Comparison of ENCODE assay signal across 11 cellular contexts in genomic region chr12:121632069-121632970, GRCh38. TPM values are rescaled to one million over a fixed set of nuclear protein-coding genes. Genes with fewer than 3 reads are reported as not detected.
DNase-seq lines count a peak whose midpoint lies in the region; ATAC-seq and TF ChIP-seq lines count a peak whose summit lies in the region.
"Had no signal": no experiment of that assay in that cellular context is flagged by ENCODE, and none has a peak within 500 bp of the region (broad histone marks: within the 10 kb centered on the region; RNA-seq: fewer than 3 reads in every experiment).

No MANE protein-coding gene starts in this region.

- TF ChIP-seq POLR2A in stomach (IDR thresholded peaks at IDR 0.05), result no peak

- no peak for TF ChIP-seq EP300 in stomach (IDR thresholded peaks at IDR 0.05)

- no peaks in the 10 kb centered on the region for H3K9me3 Mint-ChIP-seq in activated CD4-positive, alpha-beta T cell treated with anti-CD3 and anti-CD28 coated beads, Interleukin-2, amount 10 ng/mL, durations not matched to agents 24 days and 14 days
- H3K9me3 Mint-ChIP-seq in activated T-helper 17 cell treated with anti-CD3 and anti-CD28 coated beads, Interleukin-2, amount 50 U/mL, for 72 hours, result no peaks in the 10 kb centered on the region

- H3K36me3 ChIP-seq in lower lobe of right lung (no peaks in the 10 kb centered on the region), stomach (no peaks in the 10 kb centered on the region)

- peak overlapping the region; percentile 73 for H3K27ac ChIP-seq in lower lobe of right lung
- H3K27ac ChIP-seq in stomach, result peak overlapping the region; percentile 50 to 82 (median 72)
- H3K27ac ChIP-seq: epithelial cell of prostate had no signal

- no peak for ATAC-seq in activated T-helper 17 cell treated with anti-CD3 and anti-CD28 coated beads, Interleukin-2, amount 50 U/mL, for 72 hours (replicated peaks)
- ATAC-seq in lower lobe of right lung, result no peak
- ATAC-seq in GM18873 (IDR thresholded peaks at IDR 0.05; ENCODE audit: low FRiP score, unreplicated experiment), result no peak
- ATAC-seq in HG02678 (IDR thresholded peaks at IDR 0.05; ENCODE audit: unreplicated experiment), result no peak

- intact Hi-C loops in activated CD4-positive, alpha-beta T cell treated with anti-CD3 and anti-CD28 coated beads, Interleukin-2, amount 10 ng/mL, durations not matched to agents 24 days and 14 days (cut with micrococcal nuclease), result no loop called here
- intact Hi-C loops in lower lobe of right lung (cut with DNase I), result no loop called here
- intact Hi-C loops in stomach (cut with DNase I; ENCODE audit: low total_unique reads), result no loop called here

- DNase-seq in activated CD4-positive, alpha-beta T cell treated with anti-CD3 and anti-CD28 coated beads, Interleukin-2, amount 10 ng/mL, durations not matched to agents 24 days and 14 days, result no peak
- no peak for DNase-seq in activated CD4-positive, alpha-beta T cell treated with anti-CD3 and anti-CD28 coated beads, Interleukin-2, amount 50 U/mL, for 1 hour
- DNase-seq in lower lobe of right lung (no peak), stomach (no peak), anterior cingulate cortex (lab: John Stamatoyannopoulos, UW) (no peak)
- DNase-seq: activated effector memory CD4-positive, alpha-beta T cell treated with anti-CD3 and anti-CD28 coated beads, Interleukin-2, amount 50 U/mL, for 16 hours had no signal

- H3K27me3 Mint-ChIP-seq in activated CD4-positive, alpha-beta T cell treated with anti-CD3 and anti-CD28 coated beads, Interleukin-2, amount 10 ng/mL, durations not matched to agents 24 days and 14 days, result no peaks in the 10 kb centered on the region
- no peaks in the 10 kb centered on the region for H3K27me3 Mint-ChIP-seq in activated T-helper 17 cell treated with anti-CD3 and anti-CD28 coated beads, Interleukin-2, amount 50 U/mL, for 72 hours

- H3K27ac Mint-ChIP-seq in activated CD4-positive, alpha-beta T cell treated with anti-CD3 and anti-CD28 coated beads, Interleukin-2, amount 10 ng/mL, durations not matched to agents 24 days and 14 days, result peak overlapping the region; percentile 84
- H3K27ac Mint-ChIP-seq in activated T-helper 17 cell treated with anti-CD3 and anti-CD28 coated beads, Interleukin-2, amount 50 U/mL, for 72 hours, result peak overlapping the region; percentile 88

- no peaks in the 10 kb centered on the region for H3K27me3 ChIP-seq in lower lobe of right lung (ENCODE audit: low read depth)
- H3K27me3 ChIP-seq in stomach, result no peaks in the 10 kb centered on the region

- 42 to 53% (median 47%) methylated on average over 11 of the region's 11 CpGs for WGBS in stomach, 5 donors

- H3K4me3 ChIP-seq in lower lobe of right lung (no peak overlapping the region), stomach (no peak overlapping the region)

- TF ChIP-seq CTCF in lower lobe of right lung (IDR thresholded peaks at IDR 0.05) (no peak), stomach (IDR thresholded peaks at IDR 0.05) (no peak)

- peak overlapping the region; percentile 62 for H3K4me3 Mint-ChIP-seq in activated CD4-positive, alpha-beta T cell treated with anti-CD3 and anti-CD28 coated beads, Interleukin-2, amount 10 ng/mL, durations not matched to agents 24 days and 14 days
- H3K4me3 Mint-ChIP-seq in activated T-helper 17 cell treated with anti-CD3 and anti-CD28 coated beads, Interleukin-2, amount 50 U/mL, for 72 hours, result peak overlapping the region; percentile 95

- H3K36me3 Mint-ChIP-seq in activated CD4-positive, alpha-beta T cell treated with anti-CD3 and anti-CD28 coated beads, Interleukin-2, amount 10 ng/mL, durations not matched to agents 24 days and 14 days (ENCODE audit: low read depth), result peaks cover 53% of the 10 kb centered on the region
- peaks cover 68% of the 10 kb centered on the region for H3K36me3 Mint-ChIP-seq in activated T-helper 17 cell treated with anti-CD3 and anti-CD28 coated beads, Interleukin-2, amount 50 U/mL, for 72 hours (ENCODE audit: low read depth)

- H3K9me3 ChIP-seq in lower lobe of right lung (no peaks in the 10 kb centered on the region), stomach (no peaks in the 10 kb centered on the region)
- H3K9me3 ChIP-seq: SK-N-SH had no signal

- peaks cover 69% of the 10 kb centered on the region for H3K4me1 ChIP-seq in lower lobe of right lung
- H3K4me1 ChIP-seq in stomach, result peaks cover 52 to 77% (median 58%) of the 10 kb centered on the region in 4 donors

- H3K4me1 Mint-ChIP-seq in activated CD4-positive, alpha-beta T cell treated with anti-CD3 and anti-CD28 coated beads, Interleukin-2, amount 10 ng/mL, durations not matched to agents 24 days and 14 days, result peaks cover 60% of the 10 kb centered on the region
- H3K4me1 Mint-ChIP-seq in activated T-helper 17 cell treated with anti-CD3 and anti-CD28 coated beads, Interleukin-2, amount 50 U/mL, for 72 hours, result peaks cover 38% of the 10 kb centered on the region

RNA-seq across cellular contexts. Expression of gene ORAI1, which starts 6.0 kb away (rescaled TPM):
- total RNA-seq in activated CD4-positive, alpha-beta T cell treated with anti-CD3 and anti-CD28 coated beads, Interleukin-2, amount 10 ng/mL, durations not matched to agents 24 days and 14 days, result 58.3 and 61.8 TPM in 2 replicates
- total RNA-seq in activated T-helper 17 cell treated with anti-CD3 and anti-CD28 coated beads, Interleukin-2, amount 50 U/mL, for 72 hours, result 10 to 100 TPM; 24.0 to 31.3 TPM
- total RNA-seq in lower lobe of right lung, result 39.0 TPM
- total RNA-seq in stomach, result 10 to 100 TPM in 2 of 5 donors, 1 to 10 TPM in 2, under 1 TPM in 1; 0.45 to 37.9 (median 7.9) TPM
- polyA plus RNA-seq in stomach, result 10 to 100 TPM in 1 of 3 donors, 1 to 10 TPM in 2; 5.5 to 13.7 (median 9.3) TPM

RNA-seq across cellular contexts. Expression of gene MORN3, which starts 37.1 kb away (rescaled TPM):
- 0.26 and 1.0 TPM in 2 replicates for total RNA-seq in activated CD4-positive, alpha-beta T cell treated with anti-CD3 and anti-CD28 coated beads, Interleukin-2, amount 10 ng/mL, durations not matched to agents 24 days and 14 days
- 1 to 10 TPM; 1.4 to 2.5 TPM for total RNA-seq in activated T-helper 17 cell treated with anti-CD3 and anti-CD28 coated beads, Interleukin-2, amount 50 U/mL, for 72 hours
- total RNA-seq in lower lobe of right lung (2.1 TPM), stomach (under 1 TPM in 2 of 5 donors, not detected in 3; under 0.01 to 0.55 TPM)
- polyA plus RNA-seq in stomach, result under 1 TPM; 0.20 to 0.87 (median 0.46) TPM

RNA-seq across cellular contexts. Expression of gene KDM2B, which starts 51.5 kb away (rescaled TPM):
- total RNA-seq in activated CD4-positive, alpha-beta T cell treated with anti-CD3 and anti-CD28 coated beads, Interleukin-2, amount 10 ng/mL, durations not matched to agents 24 days and 14 days, result 60.7 and 62.9 TPM in 2 replicates
- 10 to 100 TPM; 64.2 to 76.4 TPM for total RNA-seq in activated T-helper 17 cell treated with anti-CD3 and anti-CD28 coated beads, Interleukin-2, amount 50 U/mL, for 72 hours
- total RNA-seq in lower lobe of right lung (36.8 TPM), stomach (10 to 100 TPM in 4 of 5 donors, 1 to 10 TPM in 1; 5.8 to 72.8 (median 17.1) TPM)
- 1 to 10 TPM; 7.8 to 9.0 (median 8.0) TPM for polyA plus RNA-seq in stomach
